In genomic region chr1:5884110-5884509, GRCh38 we compare ENCODE assay signal across 24 cellular contexts.
DNase-seq lines count a peak whose midpoint lies in the region; ATAC-seq, FAIRE-seq and TF ChIP-seq lines count a peak whose summit lies in the region.
"Had no signal": no experiment of that assay in that cellular context is flagged by ENCODE, and none has a peak within 500 bp of the region (broad histone marks: within the 10 kb centered on the region; RNA-seq: fewer than 3 reads in every experiment).

No MANE protein-coding gene starts in this region.

- no peak for FAIRE-seq in kidney (lab: Jason Lieb, UNC)
- FAIRE-seq: A549, G401.6, GM12892, GM19239, H1 had no signal

- H3K4me1 ChIP-seq in right atrium auricular region, result peaks cover 0 to 9% of the 10 kb centered on the region in 2 donors
- no peaks in the 10 kb centered on the region for H3K4me1 ChIP-seq in kidney (ENCODE audit: control insufficient read depth in 1 of 2, insufficient read depth in 1 of 2, low read depth in 1 of 2, low read length in 2 of 2)
- H3K4me1 ChIP-seq: A549, Caco-2 had no signal

- H3K27me3 ChIP-seq in right atrium auricular region (no peaks in the 10 kb centered on the region), WERI-Rb-1 (ENCODE audit: insufficient read depth, low read depth, severe bottlenecking) (no peaks in the 10 kb centered on the region)
- H3K27me3 ChIP-seq: BE2C had no signal

- peak; percentile 33 for DNase-seq in Right ventricle myocardium superior
- no peak for DNase-seq in right atrium auricular region (ENCODE audit: low spot score)
- peak; percentile 54 for DNase-seq in WERI-Rb-1
- DNase-seq in kidney, result peak; percentile 43
- no peak for DNase-seq in DMS153 treated with DMSO at 0.1 percent for 48 hours (lab: John Stamatoyannopoulos, UW; ENCODE audit: unreplicated experiment)
- DNase-seq in activated T-cell treated with anti-CD3 and anti-CD28 coated beads for 4 hours, result no peak
- DNase-seq in T-helper 1 cell, result no peak
- DNase-seq: 8988T; ACHN; AML-193; BE2C; Caco-2; CD4-positive, CD25-positive, alpha-beta regulatory T cell; CD8-positive, alpha-beta T cell; DND-41; GM23248; H7; HCEC 1CT had no signal

- H3K9ac ChIP-seq in kidney (ENCODE audit: low read length in 2 of 2), result no peak overlapping the region
- H3K9ac ChIP-seq: GM23248 had no signal

- ATAC-seq in Right ventricle myocardium superior (ENCODE audit: poor library complexity), result no peak
- ATAC-seq: A549; CD8-positive, alpha-beta T cell had no signal

- H3K27ac ChIP-seq in right atrium auricular region (no peak overlapping the region), WERI-Rb-1 (no peak overlapping the region), kidney (ENCODE audit: low read depth in 2 of 2, low read length in 2 of 2) (no peak overlapping the region)
- H3K27ac ChIP-seq: A549, C4-2B, GM23248 had no signal

- peaks cover 0 to 5% of the 10 kb centered on the region in 2 donors for H3K9me3 ChIP-seq in right atrium auricular region
- no peaks in the 10 kb centered on the region for H3K9me3 ChIP-seq in WERI-Rb-1 (ENCODE audit: severe bottlenecking)
- H3K9me3 ChIP-seq in kidney (ENCODE audit: control insufficient read depth in 1 of 2, low read length in 2 of 2), result peaks cover 0 to 6% of the 10 kb centered on the region in 2 donors
- H3K9me3 ChIP-seq: A549, BE2C, Caco-2 had no signal

- H3K4me3 ChIP-seq in right atrium auricular region (no peak overlapping the region), WERI-Rb-1 (ENCODE audit: low read depth, low read length) (no peak overlapping the region), kidney (ENCODE audit: low read length in 2 of 2) (no peak overlapping the region)
- H3K4me3 ChIP-seq: A549, GM23248 had no signal

- TF ChIP-seq CTCF in right atrium auricular region (IDR thresholded peaks at IDR 0.05) (no peak), WERI-Rb-1 (IDR thresholded peaks at IDR 0.05; ENCODE audit: low read depth, low read length) (no peak), kidney (IDR thresholded peaks at IDR 0.05; ENCODE audit: borderline replicate concordance, extremely low read depth, insufficient read depth) (no peak)

- intact Hi-C loops in Right ventricle myocardium superior (cut with DNase I), result no loop called here
- intact Hi-C loops in kidney (cut with DNase I), result no loop called here

- H3K36me3 ChIP-seq in right atrium auricular region (peaks cover 13% of the 10 kb centered on the region), WERI-Rb-1 (peaks cover 18% of the 10 kb centered on the region), kidney (ENCODE audit: control insufficient read depth in 1 of 2, insufficient read depth in 2 of 2, low read length in 2 of 2) (peaks cover 0 to 11% of the 10 kb centered on the region in 2 donors)
- H3K36me3 ChIP-seq: BE2C had no signal

Comparison
In these comparisons a context has a peak if more than half of its experiments do, and no peak if none do; other contexts are left out.
1. DNase-seq: peak in Right ventricle myocardium superior (single experiment), WERI-Rb-1 (single experiment) and kidney (single experiment); none in right atrium auricular region (single experiment), DMS153 treated with DMSO at 0.1 percent for 48 hours (single experiment), activated T-cell treated with anti-CD3 and anti-CD28 coated beads for 4 hours (single experiment) and T-helper 1 cell (0 of 5).